ENCODE assay signal across 8 cellular contexts in genomic region chr9:114397848-114398605, GRCh38. TPM values are rescaled to one million over a fixed set of nuclear protein-coding genes. Genes with fewer than 3 reads are reported as not detected.
DNase-seq lines count a peak whose midpoint lies in the region; ATAC-seq and TF ChIP-seq lines count a peak whose summit lies in the region.

No MANE protein-coding gene starts in this region.

- H3K9me3 Mint-ChIP-seq in brain, result peaks cover 0 to 6% (median 0%) of the 10 kb centered on the region in 5 experiments

- peak overlapping the region; percentile 69 for H3K9ac ChIP-seq in iPS-18a (ENCODE audit: low read length)
- peak overlapping the region; percentile 67 for H3K9ac ChIP-seq in skeletal muscle satellite cell (ENCODE audit: low read depth, low read length)

- peak overlapping the region; percentile 71 for H3K4me3 ChIP-seq in iPS-18a (ENCODE audit: low read length)
- H3K4me3 ChIP-seq in skeletal muscle satellite cell (ENCODE audit: low read length), result peak overlapping the region; percentile 98

- H3K9me3 ChIP-seq in iPS-18a (ENCODE audit: control insufficient read depth, low read depth, low read length) (no peaks in the 10 kb centered on the region), skeletal muscle satellite cell (replicated peaks; ENCODE audit: low read length) (no peaks in the 10 kb centered on the region)

- no peak for TF ChIP-seq CTCF in brain (conservative IDR thresholded peaks at IDR 0.05)

- peak overlapping the region; percentile 91 to 98 (median 97) for H3K27ac Mint-ChIP-seq in brain

- no peaks in the 10 kb centered on the region for H3K27me3 ChIP-seq in iPS-18a (ENCODE audit: control insufficient read depth, insufficient read depth, low read length)
- peaks cover 15% of the 10 kb centered on the region for H3K27me3 ChIP-seq in skeletal muscle satellite cell (ENCODE audit: control insufficient read depth, insufficient read depth, low read length)

- peak; percentile 92 to 93 for DNase-seq in NCI-H2081 (lab: John Stamatoyannopoulos, UW)
- DNase-seq in UCSD-AML1 (lab: John Stamatoyannopoulos, UW; ENCODE audit: unreplicated experiment), result peak; percentile 95
- no peak for DNase-seq in NCI-H1105 treated with DMSO at 0.1 percent for 48 hours (lab: John Stamatoyannopoulos, UW)

- H3K4me3 Mint-ChIP-seq in brain, result peak overlapping the region; percentile 93 to 98 (median 96)

- H3K36me3 ChIP-seq in iPS-18a (ENCODE audit: control insufficient read depth, low read depth, low read length) (no peaks in the 10 kb centered on the region), skeletal muscle satellite cell (ENCODE audit: insufficient read depth, low read length) (no peaks in the 10 kb centered on the region)

- peak; percentile 84 for ATAC-seq in GM18517 (IDR thresholded peaks at IDR 0.05; ENCODE audit: unreplicated experiment)
- peak; percentile 75 for ATAC-seq in HG02981 (IDR thresholded peaks at IDR 0.05; ENCODE audit: unreplicated experiment)

- peaks cover 45% of the 10 kb centered on the region for H3K4me1 Mint-ChIP-seq in brain

- no peaks in the 10 kb centered on the region for H3K27me3 Mint-ChIP-seq in brain

- H3K4me1 ChIP-seq in iPS-18a (ENCODE audit: control insufficient read depth, low read depth, low read length) (peaks cover 10% of the 10 kb centered on the region), skeletal muscle satellite cell (ENCODE audit: control insufficient read depth, insufficient read depth, low read length) (peaks cover 9% of the 10 kb centered on the region)

- peak overlapping the region; percentile 98 for H3K4me2 ChIP-seq in skeletal muscle satellite cell (ENCODE audit: low read length)

- no peaks in the 10 kb centered on the region for H3K36me3 Mint-ChIP-seq in brain

- no peak overlapping the region for H3K27ac ChIP-seq in iPS-18a (ENCODE audit: low read length)

RNA-seq across cellular contexts. Expression of gene AKNA, which starts 10.2 kb away (rescaled TPM):
- 9.6 TPM for polyA plus RNA-seq in brain (ENCODE audit: insufficient read depth, low read depth, low replicate concordance)
- 5.7 and 11.2 TPM in 2 replicates for total RNA-seq in skeletal muscle satellite cell (2012; rRNA removed)
